ENCODE assay signal across 1 cellular context in genomic region chr9:86035827-86036440, GRCh38.
TF ChIP-seq lines count a peak whose summit lies in the region.

No MANE protein-coding gene starts in this region.

TF ChIP-seq in SK-N-SH treated with all-trans-retinoic acid at 6 μM for 48 hours, 23 proteins besides CTCF, POLR2A, EP300 and RAD21 (continued from another document):
- no peak for TF ChIP-seq PATZ1 (CRISPR knock-in tag; IDR thresholded peaks at IDR 0.05; ENCODE audit: borderline replicate concordance)
- TF ChIP-seq BACH2 (CRISPR knock-in tag; IDR thresholded peaks at IDR 0.05; ENCODE audit: borderline replicate concordance): no peak
TF ChIP-seq in SK-N-SH treated with all-trans-retinoic acid at 6 μM for 48 hours: peak in this region for 0.
